In the genomic region with DNA sequence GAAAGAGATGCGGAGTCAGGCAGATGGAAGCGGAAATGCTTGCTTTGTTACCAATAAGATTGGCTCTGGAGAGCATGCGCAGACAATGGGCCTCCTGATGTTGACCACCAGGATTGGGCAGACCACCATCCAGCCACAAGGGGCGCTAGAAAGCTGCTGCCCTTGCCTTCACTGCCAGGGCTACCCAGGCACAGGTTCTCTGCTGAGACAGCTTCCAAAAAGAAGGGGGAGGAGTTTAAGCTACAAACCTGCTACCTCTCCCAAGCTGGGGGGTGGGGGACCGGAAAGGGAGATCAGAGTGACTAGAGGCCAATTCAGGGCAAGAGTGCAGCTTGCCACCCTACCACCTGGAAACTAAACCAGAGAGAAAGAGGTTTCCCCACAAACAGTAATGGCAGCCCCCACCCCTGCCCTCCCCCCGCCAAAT, we compare ENCODE assay signal across 1 cellular context.
TF ChIP-seq lines count a peak whose summit lies in the region.

No MANE protein-coding gene starts in this region.

TF ChIP-seq in GM23338, 12 proteins besides CTCF, POLR2A, EP300 and RAD21 (continued from another document):
- TF ChIP-seq, protein P1, sequence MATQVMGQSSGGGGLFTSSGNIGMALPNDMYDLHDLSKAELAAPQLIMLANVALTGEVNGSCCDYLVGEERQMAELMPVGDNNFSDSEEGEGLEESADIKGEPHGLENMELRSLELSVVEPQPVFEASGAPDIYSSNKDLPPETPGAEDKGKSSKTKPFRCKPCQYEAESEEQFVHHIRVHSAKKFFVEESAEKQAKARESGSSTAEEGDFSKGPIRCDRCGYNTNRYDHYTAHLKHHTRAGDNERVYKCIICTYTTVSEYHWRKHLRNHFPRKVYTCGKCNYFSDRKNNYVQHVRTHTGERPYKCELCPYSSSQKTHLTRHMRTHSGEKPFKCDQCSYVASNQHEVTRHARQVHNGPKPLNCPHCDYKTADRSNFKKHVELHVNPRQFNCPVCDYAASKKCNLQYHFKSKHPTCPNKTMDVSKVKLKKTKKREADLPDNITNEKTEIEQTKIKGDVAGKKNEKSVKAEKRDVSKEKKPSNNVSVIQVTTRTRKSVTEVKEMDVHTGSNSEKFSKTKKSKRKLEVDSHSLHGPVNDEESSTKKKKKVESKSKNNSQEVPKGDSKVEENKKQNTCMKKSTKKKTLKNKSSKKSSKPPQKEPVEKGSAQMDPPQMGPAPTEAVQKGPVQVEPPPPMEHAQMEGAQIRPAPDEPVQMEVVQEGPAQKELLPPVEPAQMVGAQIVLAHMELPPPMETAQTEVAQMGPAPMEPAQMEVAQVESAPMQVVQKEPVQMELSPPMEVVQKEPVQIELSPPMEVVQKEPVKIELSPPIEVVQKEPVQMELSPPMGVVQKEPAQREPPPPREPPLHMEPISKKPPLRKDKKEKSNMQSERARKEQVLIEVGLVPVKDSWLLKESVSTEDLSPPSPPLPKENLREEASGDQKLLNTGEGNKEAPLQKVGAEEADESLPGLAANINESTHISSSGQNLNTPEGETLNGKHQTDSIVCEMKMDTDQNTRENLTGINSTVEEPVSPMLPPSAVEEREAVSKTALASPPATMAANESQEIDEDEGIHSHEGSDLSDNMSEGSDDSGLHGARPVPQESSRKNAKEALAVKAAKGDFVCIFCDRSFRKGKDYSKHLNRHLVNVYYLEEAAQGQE (IDR thresholded peaks at IDR 0.05; ENCODE audit: unreplicated experiment), result no peak
- TF ChIP-seq ZNF114 (CRISPR knock-in tag; IDR thresholded peaks at IDR 0.05), result no peak
- TF ChIP-seq, protein P2, sequence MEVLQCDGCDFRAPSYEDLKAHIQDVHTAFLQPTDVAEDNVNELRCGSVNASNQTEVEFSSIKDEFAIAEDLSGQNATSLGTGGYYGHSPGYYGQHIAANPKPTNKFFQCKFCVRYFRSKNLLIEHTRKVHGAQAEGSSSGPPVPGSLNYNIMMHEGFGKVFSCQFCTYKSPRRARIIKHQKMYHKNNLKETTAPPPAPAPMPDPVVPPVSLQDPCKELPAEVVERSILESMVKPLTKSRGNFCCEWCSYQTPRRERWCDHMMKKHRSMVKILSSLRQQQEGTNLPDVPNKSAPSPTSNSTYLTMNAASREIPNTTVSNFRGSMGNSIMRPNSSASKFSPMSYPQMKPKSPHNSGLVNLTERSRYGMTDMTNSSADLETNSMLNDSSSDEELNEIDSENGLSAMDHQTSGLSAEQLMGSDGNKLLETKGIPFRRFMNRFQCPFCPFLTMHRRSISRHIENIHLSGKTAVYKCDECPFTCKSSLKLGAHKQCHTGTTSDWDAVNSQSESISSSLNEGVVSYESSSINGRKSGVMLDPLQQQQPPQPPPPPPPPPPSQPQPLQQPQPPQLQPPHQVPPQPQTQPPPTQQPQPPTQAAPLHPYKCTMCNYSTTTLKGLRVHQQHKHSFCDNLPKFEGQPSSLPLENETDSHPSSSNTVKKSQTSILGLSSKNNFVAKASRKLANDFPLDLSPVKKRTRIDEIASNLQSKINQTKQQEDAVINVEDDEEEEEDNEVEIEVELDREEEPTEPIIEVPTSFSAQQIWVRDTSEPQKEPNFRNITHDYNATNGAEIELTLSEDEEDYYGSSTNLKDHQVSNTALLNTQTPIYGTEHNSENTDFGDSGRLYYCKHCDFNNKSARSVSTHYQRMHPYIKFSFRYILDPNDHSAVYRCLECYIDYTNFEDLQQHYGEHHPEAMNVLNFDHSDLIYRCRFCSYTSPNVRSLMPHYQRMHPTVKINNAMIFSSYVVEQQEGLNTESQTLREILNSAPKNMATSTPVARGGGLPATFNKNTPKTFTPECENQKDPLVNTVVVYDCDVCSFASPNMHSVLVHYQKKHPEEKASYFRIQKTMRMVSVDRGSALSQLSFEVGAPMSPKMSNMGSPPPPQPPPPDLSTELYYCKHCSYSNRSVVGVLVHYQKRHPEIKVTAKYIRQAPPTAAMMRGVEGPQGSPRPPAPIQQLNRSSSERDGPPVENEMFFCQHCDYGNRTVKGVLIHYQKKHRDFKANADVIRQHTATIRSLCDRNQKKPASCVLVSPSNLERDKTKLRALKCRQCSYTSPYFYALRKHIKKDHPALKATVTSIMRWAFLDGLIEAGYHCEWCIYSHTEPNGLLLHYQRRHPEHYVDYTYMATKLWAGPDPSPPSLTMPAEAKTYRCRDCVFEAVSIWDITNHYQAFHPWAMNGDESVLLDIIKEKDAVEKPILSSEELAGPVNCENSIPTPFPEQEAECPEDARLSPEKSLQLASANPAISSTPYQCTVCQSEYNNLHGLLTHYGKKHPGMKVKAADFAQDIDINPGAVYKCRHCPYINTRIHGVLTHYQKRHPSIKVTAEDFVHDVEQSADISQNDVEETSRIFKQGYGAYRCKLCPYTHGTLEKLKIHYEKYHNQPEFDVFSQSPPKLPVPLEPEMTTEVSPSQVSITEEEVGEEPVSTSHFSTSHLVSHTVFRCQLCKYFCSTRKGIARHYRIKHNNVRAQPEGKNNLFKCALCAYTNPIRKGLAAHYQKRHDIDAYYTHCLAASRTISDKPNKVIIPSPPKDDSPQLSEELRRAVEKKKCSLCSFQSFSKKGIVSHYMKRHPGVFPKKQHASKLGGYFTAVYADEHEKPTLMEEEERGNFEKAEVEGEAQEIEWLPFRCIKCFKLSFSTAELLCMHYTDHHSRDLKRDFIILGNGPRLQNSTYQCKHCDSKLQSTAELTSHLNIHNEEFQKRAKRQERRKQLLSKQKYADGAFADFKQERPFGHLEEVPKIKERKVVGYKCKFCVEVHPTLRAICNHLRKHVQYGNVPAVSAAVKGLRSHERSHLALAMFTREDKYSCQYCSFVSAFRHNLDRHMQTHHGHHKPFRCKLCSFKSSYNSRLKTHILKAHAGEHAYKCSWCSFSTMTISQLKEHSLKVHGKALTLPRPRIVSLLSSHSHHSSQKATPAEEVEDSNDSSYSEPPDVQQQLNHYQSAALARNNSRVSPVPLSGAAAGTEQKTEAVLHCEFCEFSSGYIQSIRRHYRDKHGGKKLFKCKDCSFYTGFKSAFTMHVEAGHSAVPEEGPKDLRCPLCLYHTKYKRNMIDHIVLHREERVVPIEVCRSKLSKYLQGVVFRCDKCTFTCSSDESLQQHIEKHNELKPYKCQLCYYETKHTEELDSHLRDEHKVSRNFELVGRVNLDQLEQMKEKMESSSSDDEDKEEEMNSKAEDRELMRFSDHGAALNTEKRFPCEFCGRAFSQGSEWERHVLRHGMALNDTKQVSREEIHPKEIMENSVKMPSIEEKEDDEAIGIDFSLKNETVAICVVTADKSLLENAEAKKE (CRISPR knock-in tag; IDR thresholded peaks at IDR 0.05), result peak; percentile 51
